In the genomic region with DNA sequence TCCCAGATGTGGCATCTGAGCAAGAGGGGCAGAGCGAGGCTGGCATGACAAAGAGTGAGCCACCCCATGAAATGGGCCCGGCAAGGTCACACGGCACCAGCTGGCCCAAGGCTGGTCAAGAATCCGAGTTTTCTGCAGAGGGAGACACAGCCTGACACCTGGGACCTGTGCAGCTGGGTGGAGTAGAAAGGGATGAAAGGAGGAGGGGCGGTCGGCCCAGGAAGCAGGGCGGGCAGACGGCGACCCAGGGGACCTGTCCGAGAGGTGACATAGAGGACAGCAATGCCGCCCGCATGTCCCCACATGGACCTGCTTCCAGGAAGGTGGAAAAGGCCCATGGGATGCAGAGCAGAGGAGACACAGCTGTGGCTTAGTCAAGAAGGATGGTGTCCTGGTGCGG, we compare ENCODE assay signal across 24 cellular contexts.
DNase-seq lines count a peak whose midpoint lies in the region; ATAC-seq, FAIRE-seq and TF ChIP-seq lines count a peak whose summit lies in the region.
"Had no signal": no experiment of that assay in that cellular context is flagged by ENCODE, and none has a peak within 500 bp of the region (broad histone marks: within the 10 kb centered on the region; RNA-seq: fewer than 3 reads in every experiment).

No MANE protein-coding gene starts in this region.

- H3K4me3 Mint-ChIP-seq in progenitor cell of endocrine pancreas (ENCODE audit: low read depth) = no peak overlapping the region
- H3K4me3 Mint-ChIP-seq: CD4-positive, alpha-beta T cell; H9 had no signal

- FAIRE-seq in kidney (lab: Jason Lieb, UNC) = no peak
- FAIRE-seq: GM18507, HTR-8/SVneo, K562 had no signal

- peaks cover 12% of the 10 kb centered on the region for H3K36me3 Mint-ChIP-seq in progenitor cell of endocrine pancreas (ENCODE audit: insufficient read depth)

- intact Hi-C loops in left ventricle myocardium superior (cut with micrococcal nuclease) = no loop called here
- intact Hi-C loops in kidney (cut with DNase I) = no loop called here
- intact Hi-C loops in left colon (cut with DNase I, micrococcal nuclease) = no loop called here

- DNase-seq in left ventricle myocardium superior = no peak
- DNase-seq in right atrium auricular region (ENCODE audit: low spot score) = no peak
- no peak for DNase-seq in kidney
- no peak for DNase-seq in progenitor cell of endocrine pancreas (ENCODE audit: low spot score, unreplicated experiment)
- DNase-seq in stimulated activated CD4-positive, alpha-beta T cell treated with anti-CD3 and anti-CD28 coated beads, Interleukin-4, amount 100 ng/mL, for 24 hours = no peak
- DNase-seq in activated CD8-positive, alpha-beta memory T cell treated with anti-CD3 and anti-CD28 coated beads for 24 hours = no peak
- DNase-seq in left colon = no peak
- DNase-seq: CD4-positive, alpha-beta T cell; DMS53; GM23248; H9; Kasumi-1; NCI-H1092 treated with DMSO at 0.1 percent for 48 hours; NCI-H1436; NCI-H187; NCI-H2171 treated with DMSO at 0.1 percent for 48 hours; NCI-H345; NCI-H510A treated with DMSO at 0.1 percent for 48 hours; NCI-H774; SJCRH30 had no signal

- no peaks in the 10 kb centered on the region for H3K9me3 Mint-ChIP-seq in progenitor cell of endocrine pancreas (ENCODE audit: low read depth)
- H3K9me3 Mint-ChIP-seq: CD4-positive, alpha-beta T cell; H9 had no signal

- peaks cover 13% of the 10 kb centered on the region for H3K4me1 Mint-ChIP-seq in progenitor cell of endocrine pancreas (ENCODE audit: low read depth)

- H3K4me1 ChIP-seq in right atrium auricular region = no peaks in the 10 kb centered on the region
- peaks cover 10 to 18% of the 10 kb centered on the region in 2 donors for H3K4me1 ChIP-seq in kidney (ENCODE audit: control insufficient read depth in 1 of 2, insufficient read depth in 1 of 2, low read depth in 1 of 2, low read length in 2 of 2)
- H3K4me1 ChIP-seq: SJCRH30 had no signal

- H3K27me3 ChIP-seq in right atrium auricular region = no peaks in the 10 kb centered on the region
- H3K27me3 ChIP-seq: SJCRH30 had no signal

- H3K27ac ChIP-seq in right atrium auricular region = no peak overlapping the region
- peak overlapping the region; percentile 74 to 85 for H3K27ac ChIP-seq in kidney (ENCODE audit: low read depth in 2 of 2, low read length in 2 of 2)
- H3K27ac ChIP-seq: GM23248, SJCRH30 had no signal

- peak overlapping the region; percentile 69 for H3K27ac Mint-ChIP-seq in progenitor cell of endocrine pancreas
- H3K27ac Mint-ChIP-seq: CD4-positive, alpha-beta T cell; H9 had no signal

- TF ChIP-seq CTCF in right atrium auricular region (IDR thresholded peaks at IDR 0.05) = no peak
- TF ChIP-seq CTCF in kidney (IDR thresholded peaks at IDR 0.05; ENCODE audit: borderline replicate concordance, extremely low read depth, insufficient read depth) = no peak
- TF ChIP-seq CTCF in progenitor cell of endocrine pancreas (IDR thresholded peaks at IDR 0.05; ENCODE audit: unreplicated experiment) = no peak

- H3K4me3 ChIP-seq in right atrium auricular region (no peak overlapping the region), kidney (ENCODE audit: low read length in 2 of 2) (no peak overlapping the region)
- H3K4me3 ChIP-seq: GM23248, K562, SJCRH30 had no signal

- no peaks in the 10 kb centered on the region for H3K27me3 Mint-ChIP-seq in progenitor cell of endocrine pancreas
- H3K27me3 Mint-ChIP-seq: CD4-positive, alpha-beta T cell had no signal

- H3K9ac ChIP-seq in kidney (ENCODE audit: low read length in 2 of 2) = peak overlapping the region in 1 of 2 donors; percentile 3
- H3K9ac ChIP-seq: GM23248 had no signal

- H3K9me3 ChIP-seq in right atrium auricular region = no peaks in the 10 kb centered on the region
- no peaks in the 10 kb centered on the region for H3K9me3 ChIP-seq in kidney (ENCODE audit: control insufficient read depth in 1 of 2, low read length in 2 of 2)
- H3K9me3 ChIP-seq: SJCRH30 had no signal

- ATAC-seq in left ventricle myocardium superior = peak; percentile 23
- no peak for ATAC-seq in left colon
- ATAC-seq in GM21447 (IDR thresholded peaks at IDR 0.05; ENCODE audit: unreplicated experiment) = no peak
- ATAC-seq: K562 had no signal

- no peaks in the 10 kb centered on the region for H3K36me3 ChIP-seq in right atrium auricular region
- no peaks in the 10 kb centered on the region for H3K36me3 ChIP-seq in kidney (ENCODE audit: control insufficient read depth in 1 of 2, insufficient read depth in 2 of 2, low read length in 2 of 2)
- H3K36me3 ChIP-seq: SJCRH30 had no signal

Comparison
In these comparisons a context has a peak if more than half of its experiments do, and no peak if none do; other contexts are left out.
1. H3K27ac ChIP-seq: peak in kidney (2 of 2); none in right atrium auricular region (0 of 2).